Comparison of ENCODE assay signal across 9 cellular contexts in genomic region chr4:47486306-47486705, GRCh38. TPM values are rescaled to one million over a fixed set of nuclear protein-coding genes. Genes with fewer than 3 reads are reported as not detected.
DNase-seq lines count a peak whose midpoint lies in the region; ATAC-seq, FAIRE-seq and TF ChIP-seq lines count a peak whose summit lies in the region.
"Had no signal": no experiment of that assay in that cellular context is flagged by ENCODE, and none has a peak within 500 bp of the region (broad histone marks: within the 10 kb centered on the region; RNA-seq: fewer than 3 reads in every experiment).

No MANE protein-coding gene starts in this region.

- H3K36me3 Mint-ChIP-seq in activated naive CD8-positive, alpha-beta T cell treated with anti-CD3 and anti-CD28 coated beads for 36 hours = peaks cover 3% of the 10 kb centered on the region
- H3K36me3 Mint-ChIP-seq in stimulated activated naive B cell treated with anti-CD40 and anti-IgM and Interleukin-4, amounts not matched to agents 10 μg/mL and 1 μg/mL and 100 μg/mL, for 72 hours = peaks cover 8 to 17% of the 10 kb centered on the region in 2 donors

- peak overlapping the region; percentile 90 for H3K27ac Mint-ChIP-seq in activated naive CD8-positive, alpha-beta T cell treated with anti-CD3 and anti-CD28 coated beads for 36 hours
- peak overlapping the region; percentile 97 for H3K27ac Mint-ChIP-seq in stimulated activated naive B cell treated with anti-CD40 and anti-IgM and Interleukin-4, amounts not matched to agents 10 μg/mL and 1 μg/mL and 100 μg/mL, for 72 hours

- CTCF ChIA-PET in HCT116 (lab: Charles Lee) = no interaction called here

- H3K4me1 ChIP-seq in HCT116 (ENCODE audit: control insufficient read depth in 1 of 2, insufficient read depth in 2 of 2, low read length in 2 of 2) (peaks cover 0 to 20% of the 10 kb centered on the region in 2 experiments; a peak in 3 of 4 replicates), keratinocyte (ENCODE audit: control insufficient read depth, extremely low read depth, insufficient read depth, low read length) (peaks cover 44% of the 10 kb centered on the region)

- no peaks in the 10 kb centered on the region for H3K9me1 ChIP-seq in keratinocyte (ENCODE audit: control insufficient read depth, extremely low read depth, insufficient read depth, low read length)

- H3K27me3 Mint-ChIP-seq in activated naive CD8-positive, alpha-beta T cell treated with anti-CD3 and anti-CD28 coated beads for 36 hours = no peaks in the 10 kb centered on the region
- no peaks in the 10 kb centered on the region for H3K27me3 Mint-ChIP-seq in stimulated activated naive B cell treated with anti-CD40 and anti-IgM and Interleukin-4, amounts not matched to agents 10 μg/mL and 1 μg/mL and 100 μg/mL, for 72 hours

- H3K27ac ChIP-seq in HCT116 (ENCODE audit: low read depth, low read length) (no peak overlapping the region), keratinocyte (ENCODE audit: control insufficient read depth, insufficient read depth, low read length) (peak overlapping the region; percentile 98)
- H3K27ac ChIP-seq: HL-60 had no signal

- H3K4me3 ChIP-seq in HCT116 (replicated peaks in 1 of 2; ENCODE audit: low read depth in 1 of 2, low read length in 2 of 2) (peak overlapping the region in 1 of 2 experiments; percentile 65; a peak in 3 of 4 replicates), keratinocyte (ENCODE audit: control insufficient read depth in 2 of 3, extremely low read depth in 1 of 3, insufficient read depth in 2 of 3, low read depth in 1 of 3, low read length in 3 of 3) (peak overlapping the region; percentile 51 to 92 (median 62))

- H3K9me2 ChIP-seq in HCT116 (ENCODE audit: insufficient read depth) = no peaks in the 10 kb centered on the region

- TF ChIP-seq RAD21 in HCT116 (IDR thresholded peaks at IDR 0.05; ENCODE audit: low read depth) = no peak

- no peaks in the 10 kb centered on the region for H3K9me3 ChIP-seq in HCT116 (ENCODE audit: control insufficient read depth in 1 of 2, insufficient read depth in 1 of 2, low read depth in 1 of 2, low read length in 2 of 2)
- H3K9me3 ChIP-seq in keratinocyte (ENCODE audit: control insufficient read depth, low read depth, low read length) = no peaks in the 10 kb centered on the region

- no peak for FAIRE-seq in keratinocyte (lab: Jason Lieb, UNC)

- H3K4me3 Mint-ChIP-seq in activated naive CD8-positive, alpha-beta T cell treated with anti-CD3 and anti-CD28 coated beads for 36 hours = peak overlapping the region; percentile 99
- H3K4me3 Mint-ChIP-seq in stimulated activated naive B cell treated with anti-CD40 and anti-IgM and Interleukin-4, amounts not matched to agents 10 μg/mL and 1 μg/mL and 100 μg/mL, for 72 hours = peak overlapping the region; percentile 95

- H3K9ac ChIP-seq in HCT116 (ENCODE audit: low read length) (peak overlapping the region; percentile 63; the same call in 1 of the 2 replicates), keratinocyte (ENCODE audit: control insufficient read depth, extremely low read depth, insufficient read depth, low read length) (peak overlapping the region; percentile 94)

- RAD21 ChIA-PET in HCT116 (lab: Charles Lee; ENCODE audit: low non-redundant PET in 1 of 2, low total read pairs in 2 of 2, uncharacterized antibody in 2 of 2, unreplicated experiment in 2 of 2) = no interaction called here

- DNase-seq in HCT116 (ENCODE audit: low read depth, low spot score) = no peak
- no peak for DNase-seq in activated naive CD8-positive, alpha-beta T cell treated with anti-CD3 and anti-CD28 coated beads for 36 hours
- DNase-seq in keratinocyte (ENCODE audit: low read depth, low spot score) = no peak
- DNase-seq in stimulated activated naive B cell treated with anti-CD40 and anti-IgM and Interleukin-4, amounts not matched to agents 10 μg/mL and 1 μg/mL and 100 μg/mL, for 72 hours = no peak
- DNase-seq in HCEC 1CT = no peak

- no peak for ATAC-seq in HCT116
- no peak for ATAC-seq in stimulated activated naive B cell treated with anti-CD40 and anti-IgM and Interleukin-4, amounts not matched to agents 10 μg/mL and 1 μg/mL and 100 μg/mL, for 72 hours (replicated peaks)
- no peak for ATAC-seq in GM18519 (IDR thresholded peaks at IDR 0.05; ENCODE audit: low FRiP score, unreplicated experiment)
- no peak for ATAC-seq in GM21737 (IDR thresholded peaks at IDR 0.05; ENCODE audit: unreplicated experiment)
- ATAC-seq in GM19463 (IDR thresholded peaks at IDR 0.05; ENCODE audit: unreplicated experiment) = no peak

- H3K27me3 ChIP-seq in HCT116 (ENCODE audit: insufficient read depth, low read length) (no peaks in the 10 kb centered on the region), keratinocyte (ENCODE audit: control insufficient read depth, extremely low read depth, insufficient read depth, low read length) (no peaks in the 10 kb centered on the region)

- H3K79me2 ChIP-seq in HCT116 (ENCODE audit: insufficient read depth, low read length) (no peaks in the 10 kb centered on the region), keratinocyte (ENCODE audit: control insufficient read depth, insufficient read depth, low read length) (peaks cover 46% of the 10 kb centered on the region)

- dilution Hi-C loops in keratinocyte (cut with MboI; ENCODE audit: extremely low pct_ligation_motif_present, low sequenced_read_pairs) = no loop called here

- H3K36me3 ChIP-seq in HCT116 (ENCODE audit: control insufficient read depth in 1 of 2, insufficient read depth in 2 of 2, low read length in 2 of 2) (no peaks in the 10 kb centered on the region), keratinocyte (ENCODE audit: control insufficient read depth in 2 of 2, extremely low read depth in 1 of 2, insufficient read depth in 2 of 2, low read length in 2 of 2) (no peaks in the 10 kb centered on the region)

- peak overlapping the region; percentile 73 for H2AFZ ChIP-seq in HCT116 (ENCODE audit: low read depth, low read length, poor library complexity, severe bottlenecking)
- H2AFZ ChIP-seq in keratinocyte (ENCODE audit: control insufficient read depth, low read length) = no peak overlapping the region

- intact Hi-C loops in HCT116 (cut with micrococcal nuclease) = no loop called here

- H3K4me1 Mint-ChIP-seq in activated naive CD8-positive, alpha-beta T cell treated with anti-CD3 and anti-CD28 coated beads for 36 hours = peaks cover 27% of the 10 kb centered on the region
- H3K4me1 Mint-ChIP-seq in stimulated activated naive B cell treated with anti-CD40 and anti-IgM and Interleukin-4, amounts not matched to agents 10 μg/mL and 1 μg/mL and 100 μg/mL, for 72 hours = peaks cover 25 to 51% of the 10 kb centered on the region in 2 donors

- TF ChIP-seq CTCF in HCT116 (IDR thresholded peaks at IDR 0.05 in 2 of 3, conservative IDR thresholded peaks at IDR 0.05 in 1 of 3; ENCODE audit: borderline replicate concordance in 1 of 3, insufficient read depth in 1 of 3, low read depth in 2 of 3, low read length in 2 of 3) (no peak), keratinocyte (optimal IDR thresholded peaks at IDR 0.05 in 1 of 3, IDR thresholded peaks at IDR 0.05 in 1 of 3, conservative IDR thresholded peaks at IDR 0.05 in 1 of 3; ENCODE audit: extremely low read depth in 1 of 3, insufficient read depth in 2 of 3, low read length in 3 of 3) (no peak)

- BruUV-seq in HCT116 (replicated peaks; lab: Mats Ljungman, UMichigan) = no TSS peak

- no peaks in the 10 kb centered on the region for H3K9me3 Mint-ChIP-seq in activated naive CD8-positive, alpha-beta T cell treated with anti-CD3 and anti-CD28 coated beads for 36 hours
- H3K9me3 Mint-ChIP-seq in stimulated activated naive B cell treated with anti-CD40 and anti-IgM and Interleukin-4, amounts not matched to agents 10 μg/mL and 1 μg/mL and 100 μg/mL, for 72 hours = peaks cover 0 to 3% of the 10 kb centered on the region in 2 donors

- H3K4me2 ChIP-seq in HCT116 (ENCODE audit: low read length) (peak overlapping the region; percentile 85), keratinocyte (ENCODE audit: control insufficient read depth, extremely low read depth, insufficient read depth, low read depth, low read length) (peak overlapping the region; percentile 91)

- POLR2A ChIA-PET in HCT116 (lab: Charles Lee) = interaction anchor here (2.0 kb wide), 1 partner anchor 23 kb away, joined by 9 read pairs; the partner anchor contains the start of gene COMMD8

- no peaks in the 10 kb centered on the region for H4K20me1 ChIP-seq in HCT116 (ENCODE audit: insufficient read depth)
- H4K20me1 ChIP-seq in keratinocyte (ENCODE audit: control insufficient read depth, extremely low read depth, insufficient read depth, low read length) = no peaks in the 10 kb centered on the region

- no peak for TF ChIP-seq POLR2A in HCT116 (IDR thresholded peaks at IDR 0.05; ENCODE audit: borderline replicate concordance, extremely low read depth, insufficient read depth, insufficient read length)

TF ChIP-seq in HCT116, 20 proteins besides CTCF, POLR2A, EP300 and RAD21 (continues in another document):
- TF ChIP-seq, protein P1, sequence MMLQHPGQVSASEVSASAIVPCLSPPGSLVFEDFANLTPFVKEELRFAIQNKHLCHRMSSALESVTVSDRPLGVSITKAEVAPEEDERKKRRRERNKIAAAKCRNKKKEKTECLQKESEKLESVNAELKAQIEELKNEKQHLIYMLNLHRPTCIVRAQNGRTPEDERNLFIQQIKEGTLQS (IDR thresholded peaks at IDR 0.05) = no peak
- TF ChIP-seq FOSL1 (IDR thresholded peaks at IDR 0.05; ENCODE audit: low read depth) = no peak

RNA-seq across cellular contexts. Expression of gene ATP10D, which starts 1.2 kb away (rescaled TPM):
- 5.1 TPM for total RNA-seq in HCT116 (2021; ENCODE audit: unreplicated experiment)
- 1.1 and 2.4 TPM in 2 replicates for polyA plus RNA-seq in HCT116 (2012)
- total RNA-seq in activated naive CD8-positive, alpha-beta T cell treated with anti-CD3 and anti-CD28 coated beads for 36 hours = 1 to 10 TPM; 7.9 to 9.8 TPM
- polyA plus RNA-seq in keratinocyte = 51.2 to 116 TPM (median 97.3 TPM) in 3 replicates
- 24.5 TPM for polyA plus RNA-seq in keratinocyte (2011; ENCODE audit: low read depth)
- 14.4 and 34.5 TPM in 2 replicates for polyA plus RNA-seq in keratinocyte (2011; cell fraction: cytosol; rRNA removed)
- polyA plus RNA-seq in keratinocyte (2011; cell fraction: nucleus; rRNA removed) = 136 and 160 TPM in 2 replicates
- polyA plus RNA-seq in keratinocyte (2012; ENCODE audit: low replicate concordance) = 25.1 and 46.8 TPM in 2 replicates
- polyA minus RNA-seq in keratinocyte = 274 to 455 TPM (median 398 TPM) in 3 replicates
- 33.2 TPM for polyA minus RNA-seq in keratinocyte (2011; cell fraction: cytosol; rRNA and poly(A)+ RNA removed)
- 171 and 369 TPM in 2 replicates for polyA minus RNA-seq in keratinocyte (2011; cell fraction: nucleus; rRNA and poly(A)+ RNA removed)

RNA-seq across cellular contexts. Expression of gene COMMD8, which starts 22.8 kb away (rescaled TPM):
- 19.9 TPM for total RNA-seq in HCT116 (2021; ENCODE audit: unreplicated experiment)
- polyA plus RNA-seq in HCT116 (2012) = 4.7 and 6.7 TPM in 2 replicates
- total RNA-seq in activated naive CD8-positive, alpha-beta T cell treated with anti-CD3 and anti-CD28 coated beads for 36 hours = 10 to 100 TPM; 32.4 to 32.8 TPM
- polyA plus RNA-seq in keratinocyte = 19.0 to 38.6 TPM (median 20.5 TPM) in 3 replicates
- polyA plus RNA-seq in keratinocyte (2011; ENCODE audit: low read depth) = 7.6 TPM
- 18.2 and 36.4 TPM in 2 replicates for polyA plus RNA-seq in keratinocyte (2011; cell fraction: cytosol; rRNA removed)
- 6.9 and 13.2 TPM in 2 replicates for polyA plus RNA-seq in keratinocyte (2011; cell fraction: nucleus; rRNA removed)
- polyA plus RNA-seq in keratinocyte (2012; ENCODE audit: low replicate concordance) = 17.2 and 24.5 TPM in 2 replicates
- polyA minus RNA-seq in keratinocyte = 2.5 to 8.8 TPM in 2 of 3 replicates, not detected in the other
- 7.1 TPM for polyA minus RNA-seq in keratinocyte (2011; cell fraction: cytosol; rRNA and poly(A)+ RNA removed)
- 2.8 and 3.2 TPM in 2 replicates for polyA minus RNA-seq in keratinocyte (2011; cell fraction: nucleus; rRNA and poly(A)+ RNA removed)
